ENCODE assay signal across 10 cellular contexts in the genomic region with DNA sequence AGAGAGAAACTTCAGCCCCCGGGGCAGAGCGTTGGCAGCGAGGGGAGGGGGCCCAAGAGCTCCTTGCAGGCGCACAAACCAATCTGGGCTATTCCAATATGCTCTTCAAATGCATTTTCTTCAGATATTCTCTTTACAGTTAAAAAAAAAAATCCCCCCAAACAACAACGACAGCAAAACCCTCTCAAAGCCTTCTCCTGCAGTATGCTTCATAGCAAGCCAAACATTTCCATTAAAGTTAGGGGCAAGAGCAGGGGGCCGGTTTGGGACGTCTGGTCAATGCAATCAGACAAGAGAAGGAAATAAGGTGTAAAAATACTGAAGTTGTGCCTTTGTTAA. TPM values are rescaled to one million over a fixed set of nuclear protein-coding genes. Genes with fewer than 3 reads are reported as not detected.
A peak's percentile ranks its signal among the peaks of the same experiment; 100 is the strongest.
DNase-seq lines count a peak whose midpoint lies in the region; ATAC-seq, FAIRE-seq and TF ChIP-seq lines count a peak whose summit lies in the region.
"Had no signal": no experiment of that assay in that cellular context is flagged by ENCODE, and none has a peak within 500 bp of the region (broad histone marks: within the 10 kb centered on the region; RNA-seq: fewer than 3 reads in every experiment).

No MANE protein-coding gene starts in this region.

- H3K9ac ChIP-seq in BLaER1 treated with 17β-estradiol and CSF1 and Interleukin-3, amounts not matched to agents 10 nM and 100 nM: peak overlapping the region in 3 of 11 experiments; percentile 19 to 37 (median 31); a peak in 4 of 22 replicates

- no peak overlapping the region for H3K27ac Mint-ChIP-seq in activated CD8-positive, alpha-beta memory T cell treated with anti-CD3 and anti-CD28 coated beads, Interleukin-2, amount 10 ng/mL, durations not matched to agents 7 days and 5 days

- peaks cover 45 to 55% (median 49%) of the 10 kb centered on the region in 11 experiments for H3K27me3 ChIP-seq in BLaER1 treated with 17β-estradiol and CSF1 and Interleukin-3, amounts not matched to agents 10 nM and 100 nM
- H3K27me3 ChIP-seq in esophagus squamous epithelium (peaks cover 9 to 99% (median 14%) of the 10 kb centered on the region in 4 donors), pancreas (peaks cover 0 to 9% (median 0%) of the 10 kb centered on the region in 4 donors)

- H3K27ac ChIP-seq in BLaER1 treated with 17β-estradiol and CSF1 and Interleukin-3, amounts not matched to agents 10 nM and 100 nM: no peak overlapping the region
- H3K27ac ChIP-seq in esophagus squamous epithelium (no peak overlapping the region), pancreas (peak overlapping the region in 3 of 4 donors; percentile 34 to 55 (median 46))

- intact Hi-C loops in esophagus squamous epithelium (cut with DNase I): no loop called here
- intact Hi-C loops in pancreas (cut with DNase I): no loop called here

- H3K4me1 ChIP-seq in BLaER1 treated with 17β-estradiol and CSF1 and Interleukin-3, amounts not matched to agents 10 nM and 100 nM: peaks cover 4 to 14% (median 8%) of the 10 kb centered on the region in 10 experiments; a peak in 13 of 20 replicates
- H3K4me1 ChIP-seq in esophagus squamous epithelium (peaks cover 0 to 14% (median 8%) of the 10 kb centered on the region in 3 donors), pancreas (peaks cover 0 to 13% (median 10%) of the 10 kb centered on the region in 3 donors)

- DNase-seq in LNCaP clone FGC (ENCODE audit: low read depth) (no peak), esophagus squamous epithelium (lab: John Stamatoyannopoulos, UW) (no peak), pancreas (no peak), NOMO-1 treated with dmso at 0.1 percent for 144 hours (lab: John Stamatoyannopoulos, UW; ENCODE audit: unreplicated experiment) (no peak), hepatic stellate cell (ENCODE audit: low spot score) (no peak)
- DNase-seq in activated CD8-positive, alpha-beta memory T cell treated with anti-CD3 and anti-CD28 coated beads, Interleukin-2, amount 10 ng/mL, durations not matched to agents 7 days and 5 days: no peak
- DNase-seq: activated CD4-positive, CD25-positive, alpha-beta regulatory T cell treated with anti-CD3 and anti-CD28 coated beads, Interleukin-2, amount 50 U/mL, for 72 hours; GF-D8 had no signal

- CTCF ChIA-PET in activated CD8-positive, alpha-beta memory T cell treated with anti-CD3 and anti-CD28 coated beads, Interleukin-2, amount 10 ng/mL, durations not matched to agents 7 days and 5 days (lab: Charles Lee): no interaction called here

- no peaks in the 10 kb centered on the region for H3K36me3 Mint-ChIP-seq in activated CD8-positive, alpha-beta memory T cell treated with anti-CD3 and anti-CD28 coated beads, Interleukin-2, amount 10 ng/mL, durations not matched to agents 7 days and 5 days

- ATAC-seq in pancreas (no peak), HG02970 (IDR thresholded peaks at IDR 0.05; ENCODE audit: low FRiP score, unreplicated experiment) (no peak)
- ATAC-seq in activated CD8-positive, alpha-beta memory T cell treated with anti-CD3 and anti-CD28 coated beads, Interleukin-2, amount 10 ng/mL, durations not matched to agents 7 days and 5 days: no peak

- H3K4me1 Mint-ChIP-seq in activated CD8-positive, alpha-beta memory T cell treated with anti-CD3 and anti-CD28 coated beads, Interleukin-2, amount 10 ng/mL, durations not matched to agents 7 days and 5 days: peaks cover 5% of the 10 kb centered on the region

- no peaks in the 10 kb centered on the region for H3K9me3 Mint-ChIP-seq in activated CD8-positive, alpha-beta memory T cell treated with anti-CD3 and anti-CD28 coated beads, Interleukin-2, amount 10 ng/mL, durations not matched to agents 7 days and 5 days (ENCODE audit: low read depth)

- TF ChIP-seq POLR2A in esophagus squamous epithelium (IDR thresholded peaks at IDR 0.05): no peak

- peaks cover 0 to 10% (median 0%) of the 10 kb centered on the region in 11 experiments; a peak in 5 of 22 replicates for H4K20me1 ChIP-seq in BLaER1 treated with 17β-estradiol and CSF1 and Interleukin-3, amounts not matched to agents 10 nM and 100 nM

- peaks cover 0 to 8% (median 0%) of the 10 kb centered on the region in 11 experiments; a peak in 3 of 22 replicates for H3K9me3 ChIP-seq in BLaER1 treated with 17β-estradiol and CSF1 and Interleukin-3, amounts not matched to agents 10 nM and 100 nM (replicated peaks in 1 of 11)
- H3K9me3 ChIP-seq in esophagus squamous epithelium (no peaks in the 10 kb centered on the region), pancreas (no peaks in the 10 kb centered on the region)

- no peak for FAIRE-seq in pancreas (lab: Jason Lieb, UNC)

- H3K4me2 ChIP-seq in BLaER1 treated with 17β-estradiol and CSF1 and Interleukin-3, amounts not matched to agents 10 nM and 100 nM: peak overlapping the region; percentile 60 to 86 (median 70)

- TF ChIP-seq CTCF in LNCaP clone FGC (IDR thresholded peaks at IDR 0.05; ENCODE audit: control insufficient read depth, extremely low read depth, insufficient read depth): no peak
- TF ChIP-seq CTCF in esophagus squamous epithelium (IDR thresholded peaks at IDR 0.05): no peak
- no peak for TF ChIP-seq CTCF in pancreas (IDR thresholded peaks at IDR 0.05)

- H3K4me3 ChIP-seq in BLaER1 treated with 17β-estradiol and CSF1 and Interleukin-3, amounts not matched to agents 10 nM and 100 nM: peak overlapping the region in 9 of 10 experiments; percentile 29 to 62 (median 47); a peak in 16 of 20 replicates
- H3K4me3 ChIP-seq in LNCaP clone FGC (ENCODE audit: low read depth, low read length) (peak overlapping the region; percentile 34), esophagus squamous epithelium (peak overlapping the region in 3 of 4 donors; percentile 22 to 60 (median 44)), pancreas (peak overlapping the region; percentile 6 to 54 (median 38))

- H3K36me3 ChIP-seq in BLaER1 treated with 17β-estradiol and CSF1 and Interleukin-3, amounts not matched to agents 10 nM and 100 nM: no peaks in the 10 kb centered on the region
- no peaks in the 10 kb centered on the region for H3K36me3 ChIP-seq in esophagus squamous epithelium
- H3K36me3 ChIP-seq in pancreas: no peaks in the 10 kb centered on the region

- H3K4me3 Mint-ChIP-seq in activated CD8-positive, alpha-beta memory T cell treated with anti-CD3 and anti-CD28 coated beads, Interleukin-2, amount 10 ng/mL, durations not matched to agents 7 days and 5 days: no peak overlapping the region

- WGBS in esophagus squamous epithelium, 2 donors: 1 to 2% methylated on average over 7 of the region's 7 CpGs
- whole genome bisulfite sequencing in pancreas, 2 donors: 0 to 1% methylated on average over 7 of the region's 7 CpGs

- peaks cover 72% of the 10 kb centered on the region for H3K27me3 Mint-ChIP-seq in activated CD8-positive, alpha-beta memory T cell treated with anti-CD3 and anti-CD28 coated beads, Interleukin-2, amount 10 ng/mL, durations not matched to agents 7 days and 5 days

RNA-seq across cellular contexts. Expression of a gene that starts 0.2 kb away (rescaled TPM):
- total RNA-seq in esophagus squamous epithelium: not detected
- under 1 TPM; 0.37 to 0.98 (median 0.61) TPM for total RNA-seq in pancreas
- 1 to 10 TPM in 1 of 2 donors, under 1 TPM in 1; 0.42 to 1.4 TPM for polyA plus RNA-seq in pancreas
- not detected for total RNA-seq in activated CD8-positive, alpha-beta memory T cell treated with anti-CD3 and anti-CD28 coated beads, Interleukin-2, amount 10 ng/mL, durations not matched to agents 7 days and 5 days

Comparison
In these comparisons a context has a peak if more than half of its experiments do, and no peak if none do; other contexts are left out.
1. H3K27ac ChIP-seq: peak in pancreas (3 of 4); none in BLaER1 treated with 17β-estradiol and CSF1 and Interleukin-3, amounts not matched to agents 10 nM and 100 nM (0 of 11) and esophagus squamous epithelium (0 of 4).
2. Peak in every context shown above with its lines, with median percentiles within 50 percentile points of each other: H3K4me3 ChIP-seq.